In the genomic region with DNA sequence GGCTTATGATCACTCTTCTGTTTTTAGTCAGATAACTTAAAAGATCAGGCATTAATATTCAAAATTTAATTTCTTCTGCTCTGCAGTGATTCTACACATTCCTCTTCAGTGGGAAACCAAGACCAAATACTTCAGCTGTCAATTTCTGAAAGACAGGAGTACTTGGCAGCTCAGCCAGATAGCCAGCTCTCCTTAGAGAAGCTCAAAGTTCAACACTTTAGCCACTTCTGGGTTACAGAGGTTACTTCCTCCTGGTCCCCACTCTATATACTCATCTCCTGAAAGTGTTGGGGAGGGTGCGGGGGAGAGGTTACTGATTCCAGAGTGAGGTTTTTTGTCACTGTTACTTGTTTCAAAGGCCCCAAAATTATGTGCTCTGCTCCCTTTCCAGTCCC, we compare ENCODE assay signal across 9 cellular contexts. TPM values are rescaled to one million over a fixed set of nuclear protein-coding genes. Genes with fewer than 3 reads are reported as not detected.
DNase-seq lines count a peak whose midpoint lies in the region; ATAC-seq and TF ChIP-seq lines count a peak whose summit lies in the region.
"Had no signal": no experiment of that assay in that cellular context is flagged by ENCODE, and none has a peak within 500 bp of the region (broad histone marks: within the 10 kb centered on the region; RNA-seq: fewer than 3 reads in every experiment).

No MANE protein-coding gene starts in this region.

- ATAC-seq in GM21390 (IDR thresholded peaks at IDR 0.05; ENCODE audit: unreplicated experiment) (peak; percentile 34), upper lobe of right lung (peak; percentile 62)

- TF ChIP-seq CTCF in GM12864 (IDR thresholded peaks at IDR 0.05; ENCODE audit: low read depth, low read length, missing control alignments) (no peak), upper lobe of right lung (IDR thresholded peaks at IDR 0.05) (no peak)

- peak overlapping the region; percentile 97 for H3K27ac Mint-ChIP-seq in activated naive CD8-positive, alpha-beta T cell treated with anti-CD3 and anti-CD28 coated beads for 36 hours

- H3K9me3 Mint-ChIP-seq in activated naive CD8-positive, alpha-beta T cell treated with anti-CD3 and anti-CD28 coated beads for 36 hours: no peaks in the 10 kb centered on the region
- H3K9me3 Mint-ChIP-seq: neural crest cell had no signal

- no peaks in the 10 kb centered on the region for H3K27me3 ChIP-seq in upper lobe of right lung

- peak overlapping the region; percentile 93 for H3K4me3 Mint-ChIP-seq in activated naive CD8-positive, alpha-beta T cell treated with anti-CD3 and anti-CD28 coated beads for 36 hours
- H3K4me3 Mint-ChIP-seq: neural crest cell had no signal

- in situ Hi-C loops in KBM-7 (cut with MboI; ENCODE audit: low pct_unique_long_range_greater_than_20kb, low sequenced_read_pairs) (no loop called here), G401 (cut with HindIII; ENCODE audit: low sequenced_read_pairs) (no loop called here)

- peaks cover 87% of the 10 kb centered on the region for H3K36me3 Mint-ChIP-seq in activated naive CD8-positive, alpha-beta T cell treated with anti-CD3 and anti-CD28 coated beads for 36 hours

- intact Hi-C loops in upper lobe of right lung (cut with DNase I): no loop called here

- H3K4me1 ChIP-seq in upper lobe of right lung: no peaks in the 10 kb centered on the region

- no peak for DNase-seq in GM12864 (ENCODE audit: low read depth)
- DNase-seq in KBM-7: peak; percentile 54
- DNase-seq in activated naive CD8-positive, alpha-beta T cell treated with anti-CD3 and anti-CD28 coated beads for 36 hours: peak; percentile 49
- no peak for DNase-seq in upper lobe of right lung
- no peak for DNase-seq in inferior parietal cortex (ENCODE audit: extremely low spot score)
- DNase-seq in G401 (ENCODE audit: low spot score): no peak
- DNase-seq in HT-29 (ENCODE audit: low spot score): no peak

- peaks cover 4% of the 10 kb centered on the region for H3K27me3 Mint-ChIP-seq in activated naive CD8-positive, alpha-beta T cell treated with anti-CD3 and anti-CD28 coated beads for 36 hours

- peaks cover 33% of the 10 kb centered on the region for H3K4me1 Mint-ChIP-seq in activated naive CD8-positive, alpha-beta T cell treated with anti-CD3 and anti-CD28 coated beads for 36 hours
- H3K4me1 Mint-ChIP-seq: neural crest cell had no signal

- H3K36me3 ChIP-seq in upper lobe of right lung: no peaks in the 10 kb centered on the region

- no peaks in the 10 kb centered on the region for H3K9me3 ChIP-seq in upper lobe of right lung

- H3K27ac ChIP-seq in upper lobe of right lung: peak overlapping the region; percentile 9

- H3K4me3 ChIP-seq in GM12864 (ENCODE audit: low read depth, low read length) (peak overlapping the region; percentile 56), upper lobe of right lung (peak overlapping the region; percentile 54)

RNA-seq across cellular contexts. Expression of a gene that starts 4.1 kb away (rescaled TPM):
- total RNA-seq in activated naive CD8-positive, alpha-beta T cell treated with anti-CD3 and anti-CD28 coated beads for 36 hours: 100 to 1,000 TPM; 302 to 304 TPM
- total RNA-seq in upper lobe of right lung: 34.7 TPM
- not detected in 2 replicates for total RNA-seq in G401 (2014; rRNA removed; shearing (Covaris generic))
- 0.08 TPM in 1 of 2 replicates, not detected in the other for total RNA-seq in HT-29 (2014; rRNA removed; shearing (Covaris generic))

Comparison
In these comparisons a context has a peak if more than half of its experiments do, and no peak if none do; other contexts are left out.
1. DNase-seq: peak in KBM-7 (single experiment) and activated naive CD8-positive, alpha-beta T cell treated with anti-CD3 and anti-CD28 coated beads for 36 hours (single experiment); none in GM12864 (single experiment), upper lobe of right lung (single experiment), inferior parietal cortex (single experiment), G401 (single experiment) and HT-29 (single experiment).
2. RNA of a gene that starts 4.1 kb away (total RNA-seq): 302 to 304 TPM in activated naive CD8-positive, alpha-beta T cell treated with anti-CD3 and anti-CD28 coated beads for 36 hours and 34.7 TPM in upper lobe of right lung (single experiment); not detected in G401 and 0.08 TPM in HT-29; every median in the first group is over 10 times any median in the second.